Comparison of ENCODE assay signal across 13 cellular contexts in the genomic region with DNA sequence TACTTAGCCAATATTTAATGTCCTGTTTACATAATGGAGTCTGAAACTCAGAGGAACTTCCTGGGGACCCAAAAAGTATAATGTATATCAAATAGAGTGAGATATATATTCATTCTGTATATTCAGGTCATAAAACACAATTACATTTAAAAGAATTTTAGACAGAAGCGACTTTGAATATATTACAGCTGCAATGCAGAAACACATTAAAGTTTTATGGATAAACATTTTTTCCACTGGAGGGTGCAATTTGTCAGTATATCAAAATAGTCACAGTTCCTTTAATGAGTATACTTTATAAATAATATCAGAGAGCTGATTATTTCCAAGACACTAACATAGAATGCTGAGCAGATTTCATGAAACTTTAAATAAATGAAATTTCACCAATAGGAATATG. TPM values are rescaled to one million over a fixed set of nuclear protein-coding genes. Genes with fewer than 3 reads are reported as not detected.
DNase-seq lines count a peak whose midpoint lies in the region; ATAC-seq, FAIRE-seq and TF ChIP-seq lines count a peak whose summit lies in the region.
"Had no signal": no experiment of that assay in that cellular context is flagged by ENCODE, and none has a peak within 500 bp of the region (broad histone marks: within the 10 kb centered on the region; RNA-seq: fewer than 3 reads in every experiment).

No MANE protein-coding gene starts in this region.

- H3K27me3 ChIP-seq in cardiac muscle cell: no peaks in the 10 kb centered on the region
- no peaks in the 10 kb centered on the region for H3K27me3 ChIP-seq in right cardiac atrium (ENCODE audit: control insufficient read depth, insufficient read depth)
- no peaks in the 10 kb centered on the region for H3K27me3 ChIP-seq in smooth muscle cell (ENCODE audit: low read depth)
- no peaks in the 10 kb centered on the region for H3K27me3 ChIP-seq in small intestine (ENCODE audit: control insufficient read depth in 2 of 2, insufficient read depth in 2 of 2, low read length in 2 of 2)
- H3K27me3 ChIP-seq: colonic mucosa had no signal

- no peaks in the 10 kb centered on the region for H3K9me2 ChIP-seq in OCI-LY7 (ENCODE audit: insufficient read depth, low read length)

- H3F3A ChIP-seq in smooth muscle cell (ENCODE audit: low read depth): no peaks in the 10 kb centered on the region

- no peak overlapping the region for H2AFZ ChIP-seq in OCI-LY7 (ENCODE audit: low read length)
- no peak overlapping the region for H2AFZ ChIP-seq in smooth muscle cell (ENCODE audit: low read depth)

- H3K36me3 ChIP-seq in cardiac muscle cell (no peaks in the 10 kb centered on the region), OCI-LY7 (ENCODE audit: insufficient read depth, low read length) (no peaks in the 10 kb centered on the region), smooth muscle cell (ENCODE audit: low read depth) (no peaks in the 10 kb centered on the region), small intestine (ENCODE audit: control insufficient read depth in 2 of 2, insufficient read depth in 2 of 2, low read length in 2 of 2) (no peaks in the 10 kb centered on the region)
- H3K36me3 ChIP-seq: colonic mucosa had no signal

- no peak overlapping the region for H3K4me3 ChIP-seq in cardiac muscle cell
- H3K4me3 ChIP-seq in right cardiac atrium (ENCODE audit: low read length): no peak overlapping the region
- H3K4me3 ChIP-seq in OCI-LY7 (ENCODE audit: low read depth, low read length, poor library complexity, severe bottlenecking): no peak overlapping the region
- H3K4me3 ChIP-seq in fibroblast of the aortic adventitia (ENCODE audit: low read depth, low read length): no peak overlapping the region
- no peak overlapping the region for H3K4me3 ChIP-seq in smooth muscle cell
- no peak overlapping the region for H3K4me3 ChIP-seq in small intestine (ENCODE audit: low read depth in 1 of 2, low read length in 2 of 2)
- H3K4me3 ChIP-seq: colonic mucosa had no signal

- peaks cover 8% of the 10 kb centered on the region for H3K4me1 ChIP-seq in cardiac muscle cell (ENCODE audit: low read depth)
- H3K4me1 ChIP-seq in right cardiac atrium (ENCODE audit: control insufficient read depth, insufficient read depth, low read length): no peaks in the 10 kb centered on the region
- H3K4me1 ChIP-seq in OCI-LY7 (ENCODE audit: insufficient read depth, low read length, poor library complexity, severe bottlenecking): peaks cover 3% of the 10 kb centered on the region
- no peaks in the 10 kb centered on the region for H3K4me1 ChIP-seq in smooth muscle cell (ENCODE audit: low read depth)
- no peaks in the 10 kb centered on the region for H3K4me1 ChIP-seq in small intestine (ENCODE audit: control insufficient read depth in 2 of 2, insufficient read depth in 1 of 2, low read depth in 1 of 2, low read length in 1 of 2)
- H3K4me1 ChIP-seq: colonic mucosa had no signal

- no peak overlapping the region for H3K4me2 ChIP-seq in OCI-LY7 (ENCODE audit: low read length)
- H3K4me2 ChIP-seq in smooth muscle cell: no peak overlapping the region

- DNase-seq in cardiac muscle cell (ENCODE audit: low read depth in 1 of 2, low spot score in 1 of 2) (no peak), right cardiac atrium (no peak), OCI-LY7 (ENCODE audit: low spot score) (no peak), fibroblast of the aortic adventitia (ENCODE audit: low read depth) (peak; percentile 34), smooth muscle cell (lab: John Stamatoyannopoulos, UW; ENCODE audit: unreplicated experiment) (no peak), GM10266 (ENCODE audit: extremely low spot score) (no peak), small intestine (no peak)
- no peak for DNase-seq in stimulated activated naive CD4-positive, alpha-beta T cell treated with Interleukin-2 at 50 U/mL for 16 hours (lab: John Stamatoyannopoulos, UW)
- DNase-seq: activated B cell treated with CpG ODN at 0.5 μM for 24 hours, C1 segment of cervical spinal cord, colonic mucosa, NCI-H1436 treated with DMSO at 0.1 percent for 48 hours had no signal

- POLR2A ChIA-PET in OCI-LY7 (lab: Charles Lee): interaction anchor here (1.2 to 2.0 kb wide), 2 partner anchors 11 to 30 kb away, joined by 3 to 7 read pairs; no protein-coding TSS in a partner anchor

- intact Hi-C loops in right cardiac atrium (cut with DNase I) (no loop called here), OCI-LY7 (cut with micrococcal nuclease; ENCODE audit: unreplicated experiment) (no loop called here)

- TF ChIP-seq CTCF in cardiac muscle cell (IDR thresholded peaks at IDR 0.05; ENCODE audit: low read depth, low read length) (peak; percentile 32), OCI-LY7 (conservative IDR thresholded peaks at IDR 0.05; ENCODE audit: low read length) (peak; percentile 35; the same call in 1 of the 2 replicates), fibroblast of the aortic adventitia (IDR thresholded peaks at IDR 0.05; ENCODE audit: insufficient read depth, low read length) (peak; percentile 13), smooth muscle cell (IDR thresholded peaks at IDR 0.05; ENCODE audit: borderline replicate concordance, insufficient read depth, poor library complexity, severe bottlenecking) (peak; percentile 39), GM10266 (IDR thresholded peaks at IDR 0.05; ENCODE audit: control insufficient read depth, insufficient read depth, low read depth, missing control alignments) (no peak)

- CTCF ChIA-PET in OCI-LY7 (lab: Charles Lee; ENCODE audit: unreplicated experiment): interaction anchor here (1.0 kb wide), 1 partner anchor 11 kb away, joined by 3 read pairs; no protein-coding TSS in a partner anchor

- H4K20me1 ChIP-seq in OCI-LY7 (ENCODE audit: insufficient read depth, low read length) (no peaks in the 10 kb centered on the region), smooth muscle cell (ENCODE audit: low read depth) (no peaks in the 10 kb centered on the region)

- no peak for ATAC-seq in right cardiac atrium

- no peaks in the 10 kb centered on the region for H3K9me3 ChIP-seq in cardiac muscle cell (ENCODE audit: low read depth)
- no peaks in the 10 kb centered on the region for H3K9me3 ChIP-seq in right cardiac atrium (ENCODE audit: control insufficient read depth, low read length)
- no peaks in the 10 kb centered on the region for H3K9me3 ChIP-seq in OCI-LY7 (ENCODE audit: low read length)
- no peaks in the 10 kb centered on the region for H3K9me3 ChIP-seq in smooth muscle cell (replicated peaks; ENCODE audit: low read depth)
- H3K9me3 ChIP-seq in small intestine (ENCODE audit: control insufficient read depth, low read depth): no peaks in the 10 kb centered on the region
- H3K9me3 ChIP-seq: colonic mucosa had no signal

- no peak overlapping the region for H3K9ac ChIP-seq in smooth muscle cell (ENCODE audit: low read depth)

- no peak for FAIRE-seq in small intestine (lab: Jason Lieb, UNC)

- no TSS peak for BruUV-seq in OCI-LY7 (replicated peaks; lab: Mats Ljungman, UMichigan)

- 65% methylated on average over 1 of the region's 1 CpG for WGBS in right cardiac atrium
- 95% methylated on average over 1 of the region's 1 CpG for WGBS in smooth muscle cell (ENCODE audit: low lambda C conversion rate)
- WGBS in small intestine, 3 donors: 68 to 80% (median 71%) methylated on average over 1 of the region's 1 CpG

- no peaks in the 10 kb centered on the region for H3K79me2 ChIP-seq in OCI-LY7 (ENCODE audit: insufficient read depth, low read depth, low read length)
- H3K79me2 ChIP-seq in smooth muscle cell (ENCODE audit: low read depth): no peaks in the 10 kb centered on the region

- H3K27ac ChIP-seq in cardiac muscle cell: no peak overlapping the region
- no peak overlapping the region for H3K27ac ChIP-seq in right cardiac atrium (ENCODE audit: low read length)
- H3K27ac ChIP-seq in OCI-LY7 (ENCODE audit: low read depth, low read length, poor library complexity, severe bottlenecking): no peak overlapping the region
- no peak overlapping the region for H3K27ac ChIP-seq in smooth muscle cell (ENCODE audit: low read depth)
- no peak overlapping the region for H3K27ac ChIP-seq in small intestine (ENCODE audit: low read depth in 1 of 2, low read length in 1 of 2)
- H3K27ac ChIP-seq: colonic mucosa had no signal

RNA-seq across cellular contexts. Expression of gene ZBTB41, which starts 23.1 kb away (rescaled TPM):
- total RNA-seq in cardiac muscle cell (4.6 and 7.8 TPM in 2 replicates), right cardiac atrium (10 to 100 TPM in 3 of 4 donors, 1 to 10 TPM in 1; 9.4 to 11.1 (median 10.2) TPM), OCI-LY7 (2022) (9.8 and 10.9 TPM in 2 replicates), fibroblast of the aortic adventitia (ENCODE audit: low replicate concordance) (25.4 and 33.6 TPM in 2 replicates), smooth muscle cell (18.5 and 24.2 TPM in 2 replicates)
- polyA plus RNA-seq in cardiac muscle cell (2.2 and 3.1 TPM in 2 replicates), right cardiac atrium (2.6 TPM), smooth muscle cell (2.5 and 3.7 TPM in 2 replicates), small intestine (1 to 10 TPM; 1.1 to 3.4 (median 1.6) TPM)
- 5.9 and 6.4 TPM in 2 replicates for total RNA-seq in OCI-LY7 (2014; rRNA removed; shearing (Covaris generic))

RNA-seq across cellular contexts. Expression of gene CRB1, which starts 43.9 kb away (rescaled TPM):
- 0.54 and 0.63 TPM in 2 replicates for total RNA-seq in cardiac muscle cell
- polyA plus RNA-seq in cardiac muscle cell: 0.57 and 1.1 TPM in 2 replicates
- under 1 TPM; 0.25 to 0.60 (median 0.33) TPM for total RNA-seq in right cardiac atrium
- 0.05 TPM for polyA plus RNA-seq in right cardiac atrium
- 0.25 TPM in 1 of 2 replicates, not detected in the other for total RNA-seq in OCI-LY7 (2014; rRNA removed; shearing (Covaris generic))
- not detected in 2 replicates for total RNA-seq in OCI-LY7 (2022)
- total RNA-seq in fibroblast of the aortic adventitia (ENCODE audit: low replicate concordance): 0.08 and 0.09 TPM in 2 replicates
- total RNA-seq in smooth muscle cell: under 0.01 and 0.40 TPM in 2 replicates
- not detected in 2 replicates for polyA plus RNA-seq in smooth muscle cell
- under 1 TPM in 1 of 3 donors, not detected in 2; 0.10 TPM for polyA plus RNA-seq in small intestine
- total RNA-seq: activated B cell treated with CpG ODN at 0.5 μM for 24 hours, RPMI7951 had no signal
